ENCODE assay signal across 14 cellular contexts in genomic region chr5:126973193-126973592, GRCh38.
DNase-seq lines count a peak whose midpoint lies in the region; ATAC-seq and TF ChIP-seq lines count a peak whose summit lies in the region.
"Had no signal": no experiment of that assay in that cellular context is flagged by ENCODE, and none has a peak within 500 bp of the region (broad histone marks: within the 10 kb centered on the region; RNA-seq: fewer than 3 reads in every experiment).

No MANE protein-coding gene starts in this region.

- H3K4me3 Mint-ChIP-seq in activated naive CD4-positive, alpha-beta T cell treated with anti-CD3 and anti-CD28 coated beads, Interleukin-2, amount 50 U/mL, for 24 hours: peak overlapping the region; percentile 78
- no peak overlapping the region for H3K4me3 Mint-ChIP-seq in dendritic cell treated with granulocyte-macrophage colony-stimulating factor and Interleukin-4, amounts not matched to agents 40 ng/mL and 50 ng/mL, for 4 days
- H3K4me3 Mint-ChIP-seq in stimulated activated naive CD8-positive, alpha-beta T cell treated with anti-CD3 and anti-CD28 coated beads, Interleukin-15, amount 100 ng/mL, for 72 hours: peak overlapping the region in 1 of 2 donors; percentile 70

- no peaks in the 10 kb centered on the region for H3K27me3 Mint-ChIP-seq in activated naive CD4-positive, alpha-beta T cell treated with anti-CD3 and anti-CD28 coated beads, Interleukin-2, amount 50 U/mL, for 24 hours
- H3K27me3 Mint-ChIP-seq in dendritic cell treated with granulocyte-macrophage colony-stimulating factor and Interleukin-4, amounts not matched to agents 40 ng/mL and 50 ng/mL, for 4 days: no peaks in the 10 kb centered on the region
- H3K27me3 Mint-ChIP-seq in stimulated activated naive CD8-positive, alpha-beta T cell treated with anti-CD3 and anti-CD28 coated beads, Interleukin-15, amount 100 ng/mL, for 72 hours: no peaks in the 10 kb centered on the region

- no peak for TF ChIP-seq CTCF in RWPE1 (conservative IDR thresholded peaks at IDR 0.05; ENCODE audit: low read depth)

- CTCF ChIA-PET in RWPE1 (lab: Yijun Ruan, JAX): no interaction called here

- POLR2A ChIA-PET in RWPE1 (lab: Yijun Ruan, JAX; ENCODE audit: low non-redundant PET): no interaction called here

- intact Hi-C loops in dendritic cell treated with granulocyte-macrophage colony-stimulating factor and Interleukin-4, amounts not matched to agents 40 ng/mL and 50 ng/mL, for 4 days (cut with micrococcal nuclease): no loop called here

- H3K36me3 Mint-ChIP-seq in activated naive CD4-positive, alpha-beta T cell treated with anti-CD3 and anti-CD28 coated beads, Interleukin-2, amount 50 U/mL, for 24 hours: peaks cover 2% of the 10 kb centered on the region
- H3K36me3 Mint-ChIP-seq in dendritic cell treated with granulocyte-macrophage colony-stimulating factor and Interleukin-4, amounts not matched to agents 40 ng/mL and 50 ng/mL, for 4 days (ENCODE audit: low read depth): no peaks in the 10 kb centered on the region

- H3K9me3 Mint-ChIP-seq in activated naive CD4-positive, alpha-beta T cell treated with anti-CD3 and anti-CD28 coated beads, Interleukin-2, amount 50 U/mL, for 24 hours: no peaks in the 10 kb centered on the region
- no peaks in the 10 kb centered on the region for H3K9me3 Mint-ChIP-seq in dendritic cell treated with granulocyte-macrophage colony-stimulating factor and Interleukin-4, amounts not matched to agents 40 ng/mL and 50 ng/mL, for 4 days
- H3K9me3 Mint-ChIP-seq in stimulated activated naive CD8-positive, alpha-beta T cell treated with anti-CD3 and anti-CD28 coated beads, Interleukin-15, amount 100 ng/mL, for 72 hours: no peaks in the 10 kb centered on the region

- no peak overlapping the region for H3K27ac ChIP-seq in RWPE1

- H3K4me1 Mint-ChIP-seq in activated naive CD4-positive, alpha-beta T cell treated with anti-CD3 and anti-CD28 coated beads, Interleukin-2, amount 50 U/mL, for 24 hours: peaks cover 44% of the 10 kb centered on the region
- H3K4me1 Mint-ChIP-seq in dendritic cell treated with granulocyte-macrophage colony-stimulating factor and Interleukin-4, amounts not matched to agents 40 ng/mL and 50 ng/mL, for 4 days (ENCODE audit: low read depth): peaks cover 34% of the 10 kb centered on the region
- H3K4me1 Mint-ChIP-seq in stimulated activated naive CD8-positive, alpha-beta T cell treated with anti-CD3 and anti-CD28 coated beads, Interleukin-15, amount 100 ng/mL, for 72 hours: peaks cover 47% of the 10 kb centered on the region

- DNase-seq in activated naive CD4-positive, alpha-beta T cell treated with Interleukin-2 at 50 U/mL for 16 hours: no peak
- DNase-seq in NCI-H69 (lab: John Stamatoyannopoulos, UW): peak; percentile 77
- DNase-seq in stimulated activated naive CD8-positive, alpha-beta T cell treated with anti-CD3 and anti-CD28 coated beads, Interleukin-15, amount 100 ng/mL, for 72 hours: peak in 1 of 2 donors; percentile 17
- no peak for DNase-seq in RWPE1 (ENCODE audit: low spot score)
- no peak for DNase-seq in stimulated activated CD4-positive, alpha-beta T cell treated with anti-CD3 and anti-CD28 coated beads, Interleukin-4, amount 100 ng/mL, for 4 hours
- DNase-seq in DMS53 (lab: John Stamatoyannopoulos, UW): no peak
- DNase-seq: activated CD4-positive, alpha-beta T cell treated with anti-CD3 and anti-CD28 coated beads, Interleukin-2, amount 50 U/mL, for 48 hours; effector CD8-positive, alpha-beta T cell; NCI-H1092; NCI-H526; occipital lobe; stimulated activated CD4-positive, alpha-beta T cell treated with anti-CD3 and anti-CD28 coated beads, Interleukin-12 subunit alpha, Interleukin-12 subunit beta, amount 100 ng/mL, for 4 hours had no signal

- H3K27ac Mint-ChIP-seq in activated naive CD4-positive, alpha-beta T cell treated with anti-CD3 and anti-CD28 coated beads, Interleukin-2, amount 50 U/mL, for 24 hours: peak overlapping the region; percentile 97
- H3K27ac Mint-ChIP-seq in dendritic cell treated with granulocyte-macrophage colony-stimulating factor and Interleukin-4, amounts not matched to agents 40 ng/mL and 50 ng/mL, for 4 days: peak overlapping the region; percentile 66
- peak overlapping the region; percentile 97 to 98 for H3K27ac Mint-ChIP-seq in stimulated activated naive CD8-positive, alpha-beta T cell treated with anti-CD3 and anti-CD28 coated beads, Interleukin-15, amount 100 ng/mL, for 72 hours

- ATAC-seq in stimulated activated naive CD8-positive, alpha-beta T cell treated with anti-CD3 and anti-CD28 coated beads, Interleukin-15, amount 100 ng/mL, for 72 hours: peak; percentile 29
